Comparison of ENCODE assay signal across 24 cellular contexts in the genomic region with DNA sequence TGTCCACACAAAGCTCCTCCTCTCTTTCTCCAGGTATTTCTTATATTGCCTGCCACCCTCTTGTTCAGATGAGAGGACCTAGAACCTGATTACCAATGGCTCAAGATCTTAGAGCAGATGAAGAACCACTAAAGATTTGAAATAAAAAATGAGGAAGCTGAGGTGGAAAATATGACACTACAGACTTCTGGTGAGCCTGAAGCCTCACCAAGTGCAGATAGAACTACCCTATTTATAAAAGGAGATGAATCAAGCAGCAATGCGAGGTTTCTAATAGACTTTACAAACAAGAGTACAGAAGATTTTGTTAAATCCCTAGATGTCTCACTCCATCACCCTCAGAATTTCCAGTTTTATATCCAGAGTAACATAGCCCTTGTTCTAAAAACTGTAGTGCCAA.
DNase-seq lines count a peak whose midpoint lies in the region; ATAC-seq and TF ChIP-seq lines count a peak whose summit lies in the region.
"Had no signal": no experiment of that assay in that cellular context is flagged by ENCODE, and none has a peak within 500 bp of the region (broad histone marks: within the 10 kb centered on the region; RNA-seq: fewer than 3 reads in every experiment).

No MANE protein-coding gene starts in this region.

- no peak overlapping the region for H2AFZ ChIP-seq in IMR-90 (replicated peaks; ENCODE audit: low read length, poor library complexity)
- H2AFZ ChIP-seq: neural progenitor cell had no signal

- peak overlapping the region; percentile 76 for H3K27ac Mint-ChIP-seq in osteocyte (ENCODE audit: unreplicated experiment)
- H3K27ac Mint-ChIP-seq: activated T-cell treated with anti-CD3 and anti-CD28 coated beads, Interleukin-2, amount 50 U/mL, for 24 hours; neural progenitor cell had no signal

- H3K18ac ChIP-seq in IMR-90 (ENCODE audit: low read depth, low read length), result peak overlapping the region; percentile 8; the same call in 1 of the 2 replicates

- H3K4me3 ChIP-seq in IMR-90 (ENCODE audit: insufficient read depth, low read depth, low read length) (no peak overlapping the region), brain microvascular endothelial cell (ENCODE audit: low read depth, low read length) (no peak overlapping the region), psoas muscle (no peak overlapping the region)
- H3K4me3 ChIP-seq: lung, neural progenitor cell, transverse colon had no signal

- TF ChIP-seq RAD21 in IMR-90 (IDR thresholded peaks at IDR 0.05; ENCODE audit: low read length), result no peak

- H3K9me3 ChIP-seq in IMR-90 (ENCODE audit: control insufficient read depth, insufficient read depth, low read length) (peaks cover 5% of the 10 kb centered on the region), psoas muscle (peaks cover 9% of the 10 kb centered on the region)

- H3K36me3 Mint-ChIP-seq in osteocyte (ENCODE audit: unreplicated experiment), result peaks cover 6% of the 10 kb centered on the region
- H3K36me3 Mint-ChIP-seq: CD4-positive, CD25-positive, alpha-beta regulatory T cell had no signal

- in situ Hi-C loops in IMR-90 (cut with MboI; ENCODE audit: low sequenced_read_pairs) (no loop called here), brain microvascular endothelial cell (cut with HindIII; ENCODE audit: low pct_ligation_motif_present, low sequenced_read_pairs) (no loop called here)

- peaks cover 25% of the 10 kb centered on the region for H3K9me3 Mint-ChIP-seq in osteocyte (ENCODE audit: unreplicated experiment)

- H4K5ac ChIP-seq in IMR-90 (ENCODE audit: low read depth, low read length), result no peak overlapping the region

- no peak for TF ChIP-seq POLR2A in IMR-90 (IDR thresholded peaks at IDR 0.05; ENCODE audit: low read depth, low read length)

- peaks cover 69% of the 10 kb centered on the region for H3K4me1 Mint-ChIP-seq in osteocyte (ENCODE audit: unreplicated experiment)
- H3K4me1 Mint-ChIP-seq: CD4-positive, CD25-positive, alpha-beta regulatory T cell; neural progenitor cell had no signal

- H3K56ac ChIP-seq in IMR-90 (ENCODE audit: extremely low read depth, insufficient read depth, low read length), result no peak overlapping the region

- no peak overlapping the region for H3K9ac ChIP-seq in IMR-90 (ENCODE audit: low read depth, low read length)
- H3K9ac ChIP-seq: neural progenitor cell had no signal

- no peak for TF ChIP-seq CTCF in IMR-90 (conservative IDR thresholded peaks at IDR 0.05; ENCODE audit: low read depth, low read length)
- TF ChIP-seq CTCF in brain microvascular endothelial cell (IDR thresholded peaks at IDR 0.05; ENCODE audit: low read depth, low read length, missing control alignments), result no peak
- no peak for TF ChIP-seq CTCF in osteocyte (IDR thresholded peaks at IDR 0.05)
- no peak for TF ChIP-seq CTCF in psoas muscle (IDR thresholded peaks at IDR 0.05)

- H3K27me3 ChIP-seq in IMR-90 (ENCODE audit: control insufficient read depth, insufficient read depth, low read length) (no peaks in the 10 kb centered on the region), brain microvascular endothelial cell (replicated peaks) (no peaks in the 10 kb centered on the region), psoas muscle (ENCODE audit: insufficient read depth in 3 of 3, low read length in 2 of 3) (peaks cover 0 to 2% (median 0%) of the 10 kb centered on the region in 3 donors)
- H3K27me3 ChIP-seq: neural progenitor cell, transverse colon had no signal

- H3K14ac ChIP-seq in IMR-90 (replicated peaks; ENCODE audit: low read depth, low read length), result no peak overlapping the region

- H2AK5ac ChIP-seq in IMR-90 (ENCODE audit: low read depth, low read length), result no peak overlapping the region

- intact Hi-C loops in IMR-90 (cut with micrococcal nuclease) (no loop called here), psoas muscle (cut with DNase I) (no loop called here), sciatic nerve (cut with DNase I) (no loop called here)

- no peaks in the 10 kb centered on the region for H3K27me3 Mint-ChIP-seq in osteocyte (ENCODE audit: unreplicated experiment)

- H3K23ac ChIP-seq in IMR-90 (ENCODE audit: low read depth, low read length), result 0 out of 2 replicates have a peak overlapping the region, but pooled peaks have one; percentile 7

- no CpG with 5 or more reads among the region's 1 CpG for WGBS in IMR-90 (ENCODE audit: extremely low coverage in 2 of 2, insufficient read length in 1 of 2), 2 experiments
- WGBS in psoas muscle, 3 donors, result 86 to 96% (median 93%) methylated on average over 1 of the region's 1 CpG

- peak overlapping the region; percentile 60; the same call in 1 of the 2 replicates for H2BK120ac ChIP-seq in IMR-90 (ENCODE audit: low read depth, low read length)

- H4K91ac ChIP-seq in IMR-90 (ENCODE audit: insufficient read depth, low read depth, low read length), result no peak overlapping the region

- H2BK15ac ChIP-seq in IMR-90 (ENCODE audit: low read depth, low read length), result no peak overlapping the region

- DNase-seq in IMR-90 (no peak), OCI-M1 (lab: John Stamatoyannopoulos, UW) (peak; percentile 70), brain microvascular endothelial cell (no peak), osteocyte (ENCODE audit: extremely low spot score, unreplicated experiment) (no peak), psoas muscle (no peak), sciatic nerve (ENCODE audit: low spot score) (no peak), COLO668 (lab: John Stamatoyannopoulos, UW; ENCODE audit: unreplicated experiment) (no peak)
- DNase-seq: activated CD4-positive, alpha-beta T cell treated with anti-CD3 and anti-CD28 coated beads for 48 hours; activated naive CD4-positive, alpha-beta T cell treated with Interleukin-2 at 50 U/mL for 16 hours; activated T-cell treated with anti-CD3 and anti-CD28 coated beads, Interleukin-2, amount 50 U/mL, for 24 hours; CD4-positive, CD25-positive, alpha-beta regulatory T cell; cortex of kidney; KG1; NCI-H1092 treated with DMSO at 0.1 percent for 48 hours; NCI-H2029 treated with DMSO at 0.1 percent for 48 hours; NCI-H345; NCI-H774; SHP77; stimulated activated CD8-positive, alpha-beta memory T cell treated with anti-CD3 and anti-CD28 coated beads, Interleukin-4, amount 100 ng/mL, for 48 hours; T-helper 1 cell; transverse colon had no signal

- POLR2A ChIA-PET in IMR-90 (lab: Charles Lee; ENCODE audit: unreplicated experiment), result no interaction called here

- H3K4me1 ChIP-seq in IMR-90 (ENCODE audit: control insufficient read depth, insufficient read depth, low read length), result no peaks in the 10 kb centered on the region
- no peaks in the 10 kb centered on the region for H3K4me1 ChIP-seq in psoas muscle
- H3K4me1 ChIP-seq: neural progenitor cell, transverse colon had no signal

- BruUV-seq in IMR-90 (replicated peaks; lab: Mats Ljungman, UMichigan), result no TSS peak

- H4K20me1 ChIP-seq in IMR-90 (ENCODE audit: insufficient read depth, low read length), result no peaks in the 10 kb centered on the region

- ATAC-seq in IMR-90 (ENCODE audit: low read depth) (no peak), psoas muscle (no peak), sciatic nerve (no peak), HG02840 (IDR thresholded peaks at IDR 0.05; ENCODE audit: low FRiP score, unreplicated experiment) (no peak)

- no peaks in the 10 kb centered on the region for H3K36me3 ChIP-seq in IMR-90 (ENCODE audit: control insufficient read depth, insufficient read depth, low read length)
- no peaks in the 10 kb centered on the region for H3K36me3 ChIP-seq in brain microvascular endothelial cell (replicated peaks)
- no peaks in the 10 kb centered on the region for H3K36me3 ChIP-seq in psoas muscle (ENCODE audit: insufficient read depth in 1 of 2, low read depth in 1 of 2)
- H3K36me3 ChIP-seq: neural progenitor cell, transverse colon had no signal

- peak overlapping the region; percentile 63 for H2BK20ac ChIP-seq in IMR-90 (ENCODE audit: low read depth, low read length)

- no peaks in the 10 kb centered on the region for H3K79me1 ChIP-seq in IMR-90 (ENCODE audit: low read depth in 1 of 2, low read length in 2 of 2)

- CTCF ChIA-PET in IMR-90 (lab: Yijun Ruan, JAX), result interaction anchor here (0.6 kb wide), 2 partner anchors 15 to 397 kb away, joined by 3 read pairs; no protein-coding TSS in a partner anchor

- no peak overlapping the region for H4K8ac ChIP-seq in IMR-90 (ENCODE audit: low read depth in 2 of 2, low read length in 2 of 2)

- H3K4me3 Mint-ChIP-seq in osteocyte (ENCODE audit: unreplicated experiment), result no peak overlapping the region
- H3K4me3 Mint-ChIP-seq: activated T-cell treated with anti-CD3 and anti-CD28 coated beads, Interleukin-2, amount 50 U/mL, for 24 hours; neural progenitor cell had no signal

- no peaks in the 10 kb centered on the region for H3K9me1 ChIP-seq in IMR-90 (ENCODE audit: insufficient read depth, low read length)

- no peak overlapping the region for H3K4me2 ChIP-seq in IMR-90 (ENCODE audit: low read depth, low read length)
- H3K4me2 ChIP-seq: neural progenitor cell had no signal

- H3K27ac ChIP-seq in IMR-90 (ENCODE audit: insufficient read depth, low read length) (no peak overlapping the region), brain microvascular endothelial cell (peak overlapping the region; percentile 95), psoas muscle (no peak overlapping the region)
- H3K27ac ChIP-seq: neural progenitor cell, transverse colon had no signal

- dilution Hi-C loops in IMR-90 (cut with HindIII; ENCODE audit: low sequenced_read_pairs, unreplicated experiment), result no loop called here

- H2BK5ac ChIP-seq in IMR-90 (ENCODE audit: low read depth, low read length, poor library complexity, severe bottlenecking), result no peak overlapping the region

- peak overlapping the region; percentile 32; the same call in 1 of the 2 replicates for H3K4ac ChIP-seq in IMR-90 (ENCODE audit: low read depth, low read length)

- H2AK9ac ChIP-seq in IMR-90 (replicated peaks; ENCODE audit: low read depth, low read length, poor library complexity), result no peak overlapping the region

TF ChIP-seq in IMR-90, 13 proteins besides CTCF, POLR2A, EP300 and RAD21:
- TF ChIP-seq MAZ (IDR thresholded peaks at IDR 0.05; ENCODE audit: borderline replicate concordance, low read depth, low read length), result no peak
- TF ChIP-seq, protein P1, sequence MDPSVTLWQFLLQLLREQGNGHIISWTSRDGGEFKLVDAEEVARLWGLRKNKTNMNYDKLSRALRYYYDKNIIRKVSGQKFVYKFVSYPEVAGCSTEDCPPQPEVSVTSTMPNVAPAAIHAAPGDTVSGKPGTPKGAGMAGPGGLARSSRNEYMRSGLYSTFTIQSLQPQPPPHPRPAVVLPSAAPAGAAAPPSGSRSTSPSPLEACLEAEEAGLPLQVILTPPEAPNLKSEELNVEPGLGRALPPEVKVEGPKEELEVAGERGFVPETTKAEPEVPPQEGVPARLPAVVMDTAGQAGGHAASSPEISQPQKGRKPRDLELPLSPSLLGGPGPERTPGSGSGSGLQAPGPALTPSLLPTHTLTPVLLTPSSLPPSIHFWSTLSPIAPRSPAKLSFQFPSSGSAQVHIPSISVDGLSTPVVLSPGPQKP (IDR thresholded peaks at IDR 0.05; ENCODE audit: borderline replicate concordance, low read depth, low read length), result no peak
- TF ChIP-seq NFE2L2 (IDR thresholded peaks at IDR 0.05; ENCODE audit: low read depth, low read length), result no peak
- TF ChIP-seq FOS (IDR thresholded peaks at IDR 0.05; ENCODE audit: low read depth, low read length), result no peak
- TF ChIP-seq SMC3 (IDR thresholded peaks at IDR 0.05; ENCODE audit: low read depth, low read length), result no peak
- no peak for TF ChIP-seq MAFK (IDR thresholded peaks at IDR 0.05; ENCODE audit: low read depth, low read length)
